Comparison of ENCODE assay signal across 27 cellular contexts in genomic region chr2:207173651-207174050, GRCh38. TPM values are rescaled to one million over a fixed set of nuclear protein-coding genes. Genes with fewer than 3 reads are reported as not detected.
DNase-seq lines count a peak whose midpoint lies in the region; ATAC-seq, FAIRE-seq and TF ChIP-seq lines count a peak whose summit lies in the region.
"Had no signal": no experiment of that assay in that cellular context is flagged by ENCODE, and none has a peak within 500 bp of the region (broad histone marks: within the 10 kb centered on the region; RNA-seq: fewer than 3 reads in every experiment).

No MANE protein-coding gene starts in this region.

- H3K27ac ChIP-seq in hepatocyte (peak overlapping the region; percentile 7), neural cell (ENCODE audit: low read length) (peak overlapping the region; percentile 17), small intestine (ENCODE audit: low read depth in 1 of 2, low read length in 1 of 2) (no peak overlapping the region), right lobe of liver (no peak overlapping the region)
- H3K27ac ChIP-seq: BLaER1 had no signal

- no peaks in the 10 kb centered on the region for H3K9me3 ChIP-seq in hepatocyte (ENCODE audit: low read depth)
- H3K9me3 ChIP-seq in neural cell (ENCODE audit: low read length), result peaks cover 3% of the 10 kb centered on the region
- H3K9me3 ChIP-seq in small intestine (ENCODE audit: control insufficient read depth, low read depth), result no peaks in the 10 kb centered on the region
- no peaks in the 10 kb centered on the region for H3K9me3 ChIP-seq in right lobe of liver
- H3K9me3 ChIP-seq: BE2C, BLaER1 had no signal

- TF ChIP-seq EP300 in neural cell (conservative IDR thresholded peaks at IDR 0.05; ENCODE audit: poor library complexity, severe bottlenecking), result no peak

- no peak for ATAC-seq in right lobe of liver
- ATAC-seq: GM12878 had no signal

- H3K36me3 ChIP-seq in hepatocyte (replicated peaks; ENCODE audit: insufficient read depth, low read depth), result no peaks in the 10 kb centered on the region
- no peaks in the 10 kb centered on the region for H3K36me3 ChIP-seq in neural cell (ENCODE audit: insufficient read depth, low read length)
- H3K36me3 ChIP-seq in small intestine (ENCODE audit: control insufficient read depth in 2 of 2, insufficient read depth in 2 of 2, low read length in 2 of 2), result no peaks in the 10 kb centered on the region
- no peaks in the 10 kb centered on the region for H3K36me3 ChIP-seq in right lobe of liver
- H3K36me3 ChIP-seq: BE2C, BLaER1 had no signal

- no peaks in the 10 kb centered on the region for H3K4me1 Mint-ChIP-seq in activated naive CD4-positive, alpha-beta T cell treated with anti-CD3 and anti-CD28 coated beads, Interleukin-2, amount 10 ng/mL, durations not matched to agents 7 days and 5 days
- H3K4me1 Mint-ChIP-seq: CD4-positive, alpha-beta memory T cell; CD8-positive, alpha-beta memory T cell had no signal

- 84% methylated on average over 1 of the region's 1 CpG for WGBS in hepatocyte (ENCODE audit: low lambda C conversion rate, missing lambda C conversion rate)
- WGBS in small intestine, 3 donors, result 96 to 97% (median 97%) methylated on average over 1 of the region's 1 CpG
- WGBS in right lobe of liver (ENCODE audit: insufficient coverage, low coverage, low lambda C conversion rate, missing lambda C conversion rate), result 93% methylated on average over 1 of the region's 1 CpG

- H4K20me1 ChIP-seq in hepatocyte (ENCODE audit: insufficient read depth, poor library complexity, severe bottlenecking), result no peaks in the 10 kb centered on the region
- H4K20me1 ChIP-seq in neural cell (ENCODE audit: insufficient read depth), result no peaks in the 10 kb centered on the region
- H4K20me1 ChIP-seq: BLaER1 had no signal

- CTCF ChIA-PET in activated naive CD4-positive, alpha-beta T cell treated with anti-CD3 and anti-CD28 coated beads, Interleukin-2, amount 10 ng/mL, durations not matched to agents 7 days and 5 days (lab: Charles Lee), result no interaction called here

- no peaks in the 10 kb centered on the region for H3K79me2 ChIP-seq in hepatocyte
- H3K79me2 ChIP-seq in neural cell (replicated peaks; ENCODE audit: insufficient read depth, low read length), result no peaks in the 10 kb centered on the region

- no peak overlapping the region for H3K4me3 Mint-ChIP-seq in activated naive CD4-positive, alpha-beta T cell treated with anti-CD3 and anti-CD28 coated beads, Interleukin-2, amount 10 ng/mL, durations not matched to agents 7 days and 5 days
- H3K4me3 Mint-ChIP-seq: CD14-positive monocyte; CD4-positive, alpha-beta memory T cell; CD4-positive, CD25-positive, alpha-beta regulatory T cell; CD8-positive, alpha-beta memory T cell had no signal

- H2AFZ ChIP-seq in hepatocyte, result no peak overlapping the region
- no peak overlapping the region for H2AFZ ChIP-seq in neural cell (ENCODE audit: low read depth, low read length)

- no peaks in the 10 kb centered on the region for H3K9me3 Mint-ChIP-seq in activated naive CD4-positive, alpha-beta T cell treated with anti-CD3 and anti-CD28 coated beads, Interleukin-2, amount 10 ng/mL, durations not matched to agents 7 days and 5 days

- no peak for TF ChIP-seq RAD21 in neural cell (conservative IDR thresholded peaks at IDR 0.05)

- H3K4me1 ChIP-seq in hepatocyte (ENCODE audit: insufficient read depth), result no peaks in the 10 kb centered on the region
- no peaks in the 10 kb centered on the region for H3K4me1 ChIP-seq in small intestine (ENCODE audit: control insufficient read depth in 2 of 2, insufficient read depth in 1 of 2, low read depth in 1 of 2, low read length in 1 of 2)
- H3K4me1 ChIP-seq in right lobe of liver, result no peaks in the 10 kb centered on the region
- H3K4me1 ChIP-seq: BE2C had no signal

- no peaks in the 10 kb centered on the region for H3K36me3 Mint-ChIP-seq in activated naive CD4-positive, alpha-beta T cell treated with anti-CD3 and anti-CD28 coated beads, Interleukin-2, amount 10 ng/mL, durations not matched to agents 7 days and 5 days
- H3K36me3 Mint-ChIP-seq: CD4-positive, alpha-beta memory T cell; CD4-positive, CD25-positive, alpha-beta regulatory T cell; CD8-positive, alpha-beta memory T cell had no signal

- H3F3A ChIP-seq in neural cell (ENCODE audit: insufficient read depth, low read length, poor library complexity, severe bottlenecking), result no peaks in the 10 kb centered on the region

- H3K9me2 ChIP-seq in hepatocyte (replicated peaks; ENCODE audit: insufficient read depth) (no peaks in the 10 kb centered on the region), neural cell (ENCODE audit: insufficient read depth, low read length) (no peaks in the 10 kb centered on the region)

- H3K27me3 ChIP-seq in hepatocyte (no peaks in the 10 kb centered on the region), neural cell (ENCODE audit: insufficient read depth, low read depth, low read length) (no peaks in the 10 kb centered on the region), small intestine (ENCODE audit: control insufficient read depth in 2 of 2, insufficient read depth in 2 of 2, low read length in 2 of 2) (no peaks in the 10 kb centered on the region), right lobe of liver (no peaks in the 10 kb centered on the region)
- H3K27me3 ChIP-seq: BE2C, BLaER1 had no signal

- FAIRE-seq in small intestine (lab: Jason Lieb, UNC), result no peak
- FAIRE-seq: A204.1, GM12878, GM12892, GM18507 had no signal

- H3K4me2 ChIP-seq in hepatocyte (no peak overlapping the region), neural cell (ENCODE audit: low read length) (no peak overlapping the region)
- H3K4me2 ChIP-seq: BLaER1 had no signal

- no peak overlapping the region for H3K9ac ChIP-seq in neural cell (ENCODE audit: low read length)
- H3K9ac ChIP-seq: BLaER1 had no signal

- TF ChIP-seq POLR2A in right lobe of liver (IDR thresholded peaks at IDR 0.05), result no peak

- intact Hi-C loops in right lobe of liver (cut with DNase I), result no loop called here

- no peak overlapping the region for H3K27ac Mint-ChIP-seq in activated naive CD4-positive, alpha-beta T cell treated with anti-CD3 and anti-CD28 coated beads, Interleukin-2, amount 10 ng/mL, durations not matched to agents 7 days and 5 days
- H3K27ac Mint-ChIP-seq: CD4-positive, alpha-beta memory T cell; CD8-positive, alpha-beta memory T cell had no signal

- DNase-seq in hepatocyte (ENCODE audit: low spot score), result no peak
- DNase-seq in small intestine, result peak; percentile 8
- no peak for DNase-seq in right lobe of liver
- DNase-seq in activated naive CD4-positive, alpha-beta T cell treated with anti-CD3 and anti-CD28 coated beads, Interleukin-2, amount 10 ng/mL, durations not matched to agents 7 days and 5 days, result no peak
- no peak for DNase-seq in NCI-H1436 (lab: John Stamatoyannopoulos, UW)
- DNase-seq: 8988T; ACHN; BE2C; C1 segment of cervical spinal cord; CD4-positive, alpha-beta memory T cell; CD4-positive, CD25-positive, alpha-beta regulatory T cell; CD8-positive, alpha-beta memory T cell; COR-L47; DMS 273 treated with DMSO at 0.1 percent for 48 hours; DMS153; DMS53; DMS79; DND-41; EL; GDM1 had no signal

- H3K27me3 Mint-ChIP-seq in activated naive CD4-positive, alpha-beta T cell treated with anti-CD3 and anti-CD28 coated beads, Interleukin-2, amount 10 ng/mL, durations not matched to agents 7 days and 5 days, result peaks cover 8% of the 10 kb centered on the region

- H3K4me3 ChIP-seq in hepatocyte (no peak overlapping the region), neural cell (ENCODE audit: low read length) (no peak overlapping the region), small intestine (ENCODE audit: low read depth in 1 of 2, low read length in 2 of 2) (no peak overlapping the region), right lobe of liver (no peak overlapping the region)
- H3K4me3 ChIP-seq: BLaER1, GM12878 had no signal

- TF ChIP-seq CTCF in hepatocyte (IDR thresholded peaks at IDR 0.05; ENCODE audit: poor library complexity), result no peak
- TF ChIP-seq CTCF in neural cell (IDR thresholded peaks at IDR 0.05; ENCODE audit: poor library complexity, severe bottlenecking), result no peak
- TF ChIP-seq CTCF in right lobe of liver (IDR thresholded peaks at IDR 0.05), result no peak

TF ChIP-seq in neural cell, 6 proteins besides CTCF, POLR2A, EP300 and RAD21:
- TF ChIP-seq POLR2AphosphoS5 (IDR thresholded peaks at IDR 0.05), result no peak
- TF ChIP-seq EZH2 (IDR thresholded peaks at IDR 0.05; ENCODE audit: borderline replicate concordance, insufficient read depth, low read length, poor library complexity, severe bottlenecking), result no peak
- TF ChIP-seq TAF1 (IDR thresholded peaks at IDR 0.05; ENCODE audit: low read depth), result no peak
- no peak for TF ChIP-seq SMC3 (conservative IDR thresholded peaks at IDR 0.05; ENCODE audit: poor library complexity)
- TF ChIP-seq REST (IDR thresholded peaks at IDR 0.05; ENCODE audit: borderline replicate concordance), result no peak
- TF ChIP-seq MXI1 (conservative IDR thresholded peaks at IDR 0.05; ENCODE audit: poor library complexity, severe bottlenecking), result no peak

RNA-seq across cellular contexts. Expression of gene KLF7, which starts 7.9 kb away (rescaled TPM):
- total RNA-seq in hepatocyte (6.3 and 18.6 TPM in 2 replicates), right lobe of liver (10 to 100 TPM in 3 of 6 experiments, 1 to 10 TPM in 3; 3.3 to 14.2 (median 10.2) TPM)
- polyA plus RNA-seq in hepatocyte (7.9 and 8.4 TPM in 2 replicates), neural cell (28.1 and 31.5 TPM in 2 replicates), small intestine (1 to 10 TPM; 1.1 to 10.0 (median 8.1) TPM)
- polyA minus RNA-seq in neural cell, result 102 and 141 TPM in 2 replicates

Comparison
In these comparisons a context has a peak if more than half of its experiments do, and no peak if none do; other contexts are left out.
1. H3K27ac ChIP-seq: peak in hepatocyte (single experiment) and neural cell (single experiment); none in small intestine (0 of 2) and right lobe of liver (0 of 3).